8 cellular contexts compared by ENCODE assay signal in genomic region chr19:34481861-34482379, GRCh38. TPM values are rescaled to one million over a fixed set of nuclear protein-coding genes. Genes with fewer than 3 reads are reported as not detected.
DNase-seq lines count a peak whose midpoint lies in the region; ATAC-seq and TF ChIP-seq lines count a peak whose summit lies in the region.

No MANE protein-coding gene starts in this region.

- intact Hi-C loops in MCF 10A (cut with micrococcal nuclease) = no loop called here
- intact Hi-C loops in stomach (cut with DNase I; ENCODE audit: low total_unique reads) = no loop called here
- intact Hi-C loops in CD14-positive monocyte (cut with micrococcal nuclease) = no loop called here

- no peak overlapping the region for H2BK15ac ChIP-seq in H9 (ENCODE audit: low read depth, low read length)

- H3K23me2 ChIP-seq in H9 (ENCODE audit: insufficient read length, low read depth, low read length, poor library complexity, severe bottlenecking) = peaks cover 19% of the 10 kb centered on the region

- H2AFZ ChIP-seq in H9 (ENCODE audit: low read length) = no peak overlapping the region

- H3K4me1 ChIP-seq in H9 (ENCODE audit: insufficient read depth, low read length) = no peaks in the 10 kb centered on the region; the same call in 1 of the 2 replicates
- peaks cover 21 to 40% (median 34%) of the 10 kb centered on the region in 4 donors for H3K4me1 ChIP-seq in stomach

- H3K9me3 Mint-ChIP-seq in H9 (peaks cover 2 to 3% of the 10 kb centered on the region in 2 experiments; a peak in 2 of 5 replicates), MCF 10A (ENCODE audit: unreplicated experiment) (no peaks in the 10 kb centered on the region), progenitor cell of endocrine pancreas (ENCODE audit: low read depth) (no peaks in the 10 kb centered on the region), CD14-positive monocyte (peaks cover 0 to 21% (median 0%) of the 10 kb centered on the region in 7 donors)

- no CpG with 5 or more reads among the region's 84 CpGs for WGBS in H9 (ENCODE audit: extremely low coverage, insufficient read length, low lambda C conversion rate)
- WGBS in stomach, 5 donors = 0 to 2% (median 1%) methylated on average over 2 to 68 of the region's 84 CpGs; no CpG with 5 or more reads in 1 of the 5 donors

- no peaks in the 10 kb centered on the region for H3K36me3 ChIP-seq in stomach

- POLR2A ChIA-PET in MCF 10A (lab: Yijun Ruan, JAX) = interaction anchor here (0.7 to 1.2 kb wide), 2 partner anchors 39 to 55 kb away, joined by 3 read pairs; no protein-coding TSS in a partner anchor

- H3K4me1 Mint-ChIP-seq in H9 = peaks cover 19 to 29% of the 10 kb centered on the region in 2 experiments
- H3K4me1 Mint-ChIP-seq in MCF 10A (ENCODE audit: insufficient read depth, unreplicated experiment) = peaks cover 27% of the 10 kb centered on the region
- H3K4me1 Mint-ChIP-seq in progenitor cell of endocrine pancreas (ENCODE audit: low read depth) = peaks cover 11% of the 10 kb centered on the region
- peaks cover 3% of the 10 kb centered on the region for H3K4me1 Mint-ChIP-seq in CD14-positive monocyte

- H3K27ac ChIP-seq in H9 (ENCODE audit: insufficient read length, low read depth, low read length) = no peak overlapping the region
- H3K27ac ChIP-seq in stomach = peak overlapping the region; percentile 20 to 85 (median 69)

- CTCF ChIA-PET in MCF 10A (lab: Yijun Ruan, JAX) = interaction anchor here (0.6 to 1.2 kb wide), 2 partner anchors 24 to 136 kb away, joined by 3 read pairs; no protein-coding TSS in a partner anchor

- H2BK120ac ChIP-seq in H9 (ENCODE audit: low read depth, low read length, poor library complexity, severe bottlenecking) = no peak overlapping the region

- no peak overlapping the region for H3K9ac ChIP-seq in H9 (ENCODE audit: extremely low read depth, insufficient read length, low read length)

- H4K91ac ChIP-seq in H9 (ENCODE audit: insufficient read length, low read depth, low read length) = no peak overlapping the region

- H4K5ac ChIP-seq in H9 (ENCODE audit: insufficient read length, low read depth, low read length) = no peak overlapping the region

- no peak overlapping the region for H4K8ac ChIP-seq in H9 (replicated peaks; ENCODE audit: insufficient read length, low read depth, low read length)

- no peaks in the 10 kb centered on the region for H3K79me1 ChIP-seq in H9 (ENCODE audit: insufficient read depth, low read depth, low read length, poor library complexity, severe bottlenecking)

- no peak overlapping the region for H3K4ac ChIP-seq in H9 (ENCODE audit: low read depth, low read length)

- H3K4me2 ChIP-seq in H9 (ENCODE audit: insufficient read depth, insufficient read length, low read length) = peak overlapping the region; percentile 83

- no peak for TF ChIP-seq POLR2A in stomach (IDR thresholded peaks at IDR 0.05)

- no peak overlapping the region for H3K23ac ChIP-seq in H9 (ENCODE audit: insufficient read length, low read depth, low read length)

- no peak for ATAC-seq in GM19395 (IDR thresholded peaks at IDR 0.05; ENCODE audit: unreplicated experiment)

- H2BK12ac ChIP-seq in H9 (ENCODE audit: insufficient read length, low read depth, low read length) = no peak overlapping the region

- H3T11ph ChIP-seq in H9 (ENCODE audit: low read length) = no peak overlapping the region

- H3K18ac ChIP-seq in H9 (ENCODE audit: insufficient read length, low read depth, low read length) = no peak overlapping the region

- TF ChIP-seq EP300 in stomach (IDR thresholded peaks at IDR 0.05) = no peak

- no peak for TF ChIP-seq CTCF in H9 (conservative IDR thresholded peaks at IDR 0.05)
- TF ChIP-seq CTCF in MCF 10A (IDR thresholded peaks at IDR 0.05; ENCODE audit: unreplicated experiment) = no peak
- TF ChIP-seq CTCF in stomach (IDR thresholded peaks at IDR 0.05) = no peak
- no peak for TF ChIP-seq CTCF in progenitor cell of endocrine pancreas (IDR thresholded peaks at IDR 0.05; ENCODE audit: unreplicated experiment)
- TF ChIP-seq CTCF in CD14-positive monocyte (IDR thresholded peaks at IDR 0.05) = no peak

- H3K14ac ChIP-seq in H9 (ENCODE audit: insufficient read depth, low read length) = no peak overlapping the region; the same call in 1 of the 2 replicates

- no peak overlapping the region for H2AK5ac ChIP-seq in H9 (ENCODE audit: insufficient read length, low read length)

- DNase-seq in H9 (no peak), MCF 10A (ENCODE audit: unreplicated experiment) (peak; percentile 30), stomach (no peak), progenitor cell of endocrine pancreas (ENCODE audit: low spot score, unreplicated experiment) (no peak), COLO829 (ENCODE audit: low spot score) (no peak), CD14-positive monocyte (ENCODE audit: low spot score) (no peak)

- H3K36me3 Mint-ChIP-seq in H9 (ENCODE audit: insufficient read depth in 1 of 3, low read depth in 3 of 3) = peaks cover 4 to 17% (median 17%) of the 10 kb centered on the region in 3 experiments; a peak in 6 of 7 replicates
- H3K36me3 Mint-ChIP-seq in MCF 10A (ENCODE audit: insufficient read depth, unreplicated experiment) = peaks cover 13% of the 10 kb centered on the region
- H3K36me3 Mint-ChIP-seq in progenitor cell of endocrine pancreas (ENCODE audit: insufficient read depth) = peaks cover 5% of the 10 kb centered on the region
- no peaks in the 10 kb centered on the region for H3K36me3 Mint-ChIP-seq in CD14-positive monocyte

- H3K79me2 ChIP-seq in H9 (ENCODE audit: insufficient read depth, low read length) = peaks cover 2% of the 10 kb centered on the region; the same call in 1 of the 2 replicates

- no peak overlapping the region for H3K27ac Mint-ChIP-seq in H9
- no peak overlapping the region for H3K27ac Mint-ChIP-seq in MCF 10A (ENCODE audit: low read depth, unreplicated experiment)
- H3K27ac Mint-ChIP-seq in progenitor cell of endocrine pancreas = no peak overlapping the region
- no peak overlapping the region for H3K27ac Mint-ChIP-seq in CD14-positive monocyte

- H2BK20ac ChIP-seq in H9 (ENCODE audit: low read depth, low read length, poor library complexity, severe bottlenecking) = no peak overlapping the region

- no peaks in the 10 kb centered on the region for H4K20me1 ChIP-seq in H9 (ENCODE audit: control insufficient read depth, insufficient read depth, insufficient read length)

- peaks cover 28% of the 10 kb centered on the region for H3K27me3 Mint-ChIP-seq in H9 (ENCODE audit: low read depth)
- no peaks in the 10 kb centered on the region for H3K27me3 Mint-ChIP-seq in MCF 10A (ENCODE audit: insufficient read depth, unreplicated experiment)
- peaks cover 5% of the 10 kb centered on the region for H3K27me3 Mint-ChIP-seq in progenitor cell of endocrine pancreas
- H3K27me3 Mint-ChIP-seq in CD14-positive monocyte (ENCODE audit: low read depth in 3 of 3) = peaks cover 53 to 78% (median 58%) of the 10 kb centered on the region in 3 donors

- H3K4me3 Mint-ChIP-seq in H9 (no peak overlapping the region), MCF 10A (ENCODE audit: unreplicated experiment) (peak overlapping the region; percentile 76), progenitor cell of endocrine pancreas (ENCODE audit: low read depth) (no peak overlapping the region), CD14-positive monocyte (no peak overlapping the region)

- BruUV-seq in MCF 10A (replicated peaks; lab: Mats Ljungman, UMichigan) = no TSS peak

- H3K4me3 ChIP-seq in iPS-18c (ENCODE audit: insufficient read depth, low read depth, low read length) (peak overlapping the region; percentile 73), stomach (peak overlapping the region; percentile 64 to 90 (median 67))

- H3K56ac ChIP-seq in H9 (ENCODE audit: insufficient read length, low read depth, low read length) = no peak overlapping the region

- H3K27me3 ChIP-seq in H9 (ENCODE audit: insufficient read depth, low read length) (no peaks in the 10 kb centered on the region; the same call in 1 of the 2 replicates), stomach (peaks cover 0 to 32% (median 8%) of the 10 kb centered on the region in 3 donors)

- H2BK5ac ChIP-seq in H9 (ENCODE audit: insufficient read length, low read length) = no peak overlapping the region

- H3K9me3 ChIP-seq in H9 (ENCODE audit: control insufficient read depth, low read depth, low read length) (no peaks in the 10 kb centered on the region), iPS-18c (ENCODE audit: control insufficient read depth, insufficient read depth, low read length) (no peaks in the 10 kb centered on the region), stomach (no peaks in the 10 kb centered on the region)

RNA-seq across cellular contexts. Expression of gene WTIP, which starts 0.4 kb away (rescaled TPM):
- total RNA-seq in H9 (2021) (32.5 and 35.1 TPM in 2 replicates), MCF 10A (2022) (15.9 and 22.6 TPM in 2 replicates), stomach (10 to 100 TPM in 1 of 5 donors, 1 to 10 TPM in 3, under 1 TPM in 1; 0.29 to 12.9 (median 5.3) TPM), progenitor cell of endocrine pancreas (23.1 and 24.4 TPM in 2 replicates)
- polyA plus RNA-seq in stomach (1 to 10 TPM; 3.3 to 9.0 (median 6.0) TPM), CD14-positive monocyte (not detected)

RNA-seq across cellular contexts. Expression of gene UBA2, which starts 53.7 kb away (rescaled TPM):
- 204 and 206 TPM in 2 replicates for total RNA-seq in H9 (2021)
- 118 and 126 TPM in 2 replicates for total RNA-seq in MCF 10A (2022)
- 100 to 1,000 TPM in 1 of 5 donors, 10 to 100 TPM in 4; 39.1 to 146 (median 61.6) TPM for total RNA-seq in stomach
- polyA plus RNA-seq in stomach = 10 to 100 TPM; 35.4 to 73.2 (median 51.7) TPM
- 111 and 120 TPM in 2 replicates for total RNA-seq in progenitor cell of endocrine pancreas
- polyA plus RNA-seq in CD14-positive monocyte = 10 to 100 TPM; 42.7 to 52.1 TPM
